Comparison of ENCODE assay signal across 17 cellular contexts in the genomic region with DNA sequence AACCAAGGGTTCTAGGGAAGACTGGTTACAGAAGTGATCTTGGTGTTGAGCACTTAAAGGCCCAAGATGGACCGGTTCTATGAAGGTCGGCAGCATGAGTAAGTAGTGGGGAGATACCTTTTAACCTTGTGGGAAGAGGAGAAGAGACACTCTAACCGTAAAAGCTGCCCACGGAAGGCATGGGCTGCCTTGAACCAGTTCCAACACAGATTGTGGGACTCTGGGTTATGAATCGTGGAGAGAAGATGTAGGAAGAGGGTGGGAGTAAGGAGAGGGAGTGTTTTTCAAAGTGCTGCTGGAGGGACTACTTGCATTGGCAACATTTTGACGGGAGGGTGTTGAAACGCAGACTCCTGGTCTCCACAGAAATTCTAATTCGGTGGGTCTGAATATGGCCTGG.
"Had no signal": no experiment of that assay in that cellular context is flagged by ENCODE, and none has a peak within 500 bp of the region (broad histone marks: within the 10 kb centered on the region; RNA-seq: fewer than 3 reads in every experiment).

No MANE protein-coding gene starts in this region.

- H3K4me3 ChIP-seq: gastrocnemius medialis, heart left ventricle, left lung, psoas muscle, stomach, vagina had no signal

- H3K27ac ChIP-seq: gastrocnemius medialis, heart left ventricle, left lung, psoas muscle, stomach, vagina had no signal

- H3K36me3 Mint-ChIP-seq: activated naive CD4-positive, alpha-beta T cell treated with anti-CD3 and anti-CD28 coated beads, Interleukin-2, amount 50 U/mL, for 24 hours had no signal

- ATAC-seq: esophagus mucosa, gastrocnemius medialis, heart left ventricle, left lung, psoas muscle, right cardiac atrium had no signal

- H3K4me1 Mint-ChIP-seq: nephron progenitor cell had no signal

- H3K27ac Mint-ChIP-seq: activated CD4-positive, alpha-beta memory T cell treated with anti-CD3 and anti-CD28 coated beads, Interleukin-2, amount 10 ng/mL, durations not matched to agents 7 days and 5 days; activated naive CD4-positive, alpha-beta T cell treated with anti-CD3 and anti-CD28 coated beads, Interleukin-2, amount 50 U/mL, for 24 hours; activated T-cell treated with anti-CD3 and anti-CD28 coated beads, Interleukin-2, amount 50 U/mL, for 24 hours; nephron progenitor cell; T-helper 1 cell treated with Interleukin-12 subunit alpha and Interleukin-12 subunit beta and Interleukin-4 antibody, amounts not matched to agents 30 μg/mL and 1 μg/mL, for 36 hours had no signal

- H3K27me3 ChIP-seq: gastrocnemius medialis, left lung, stomach, vagina had no signal

- H3K36me3 ChIP-seq: gastrocnemius medialis, heart left ventricle, left lung, stomach, vagina had no signal

- H3K9me3 ChIP-seq: gastrocnemius medialis, heart left ventricle, left lung, psoas muscle, stomach, vagina had no signal

- H3K4me1 ChIP-seq: gastrocnemius medialis, left lung, psoas muscle, stomach, vagina had no signal

- H3K9me3 Mint-ChIP-seq: activated CD4-positive, alpha-beta memory T cell treated with anti-CD3 and anti-CD28 coated beads, Interleukin-2, amount 10 ng/mL, durations not matched to agents 7 days and 5 days; activated naive CD4-positive, alpha-beta T cell treated with anti-CD3 and anti-CD28 coated beads, Interleukin-2, amount 50 U/mL, for 24 hours; activated T-cell treated with anti-CD3 and anti-CD28 coated beads, Interleukin-2, amount 50 U/mL, for 24 hours; nephron progenitor cell; T-helper 1 cell treated with Interleukin-12 subunit alpha and Interleukin-12 subunit beta and Interleukin-4 antibody, amounts not matched to agents 30 μg/mL and 1 μg/mL, for 36 hours had no signal

- DNase-seq: activated CD4-positive, alpha-beta memory T cell treated with anti-CD3 and anti-CD28 coated beads, Interleukin-2, amount 10 ng/mL, durations not matched to agents 7 days and 5 days; activated CD4-positive, CD25-positive, alpha-beta regulatory T cell treated with anti-CD3 and anti-CD28 coated beads, Interleukin-2, amount 50 U/mL, for 72 hours; activated T-cell treated with anti-CD3 and anti-CD28 coated beads, Interleukin-2, amount 50 U/mL, for 24 hours; amniotic stem cell; effector CD4-positive, alpha-beta T cell; gastrocnemius medialis; heart left ventricle; left lung; nephron progenitor cell; psoas muscle; right cardiac atrium; stomach; trophoblast cell had no signal

- H3K4me3 Mint-ChIP-seq: activated CD4-positive, alpha-beta memory T cell treated with anti-CD3 and anti-CD28 coated beads, Interleukin-2, amount 10 ng/mL, durations not matched to agents 7 days and 5 days; activated naive CD4-positive, alpha-beta T cell treated with anti-CD3 and anti-CD28 coated beads, Interleukin-2, amount 50 U/mL, for 24 hours; activated T-cell treated with anti-CD3 and anti-CD28 coated beads, Interleukin-2, amount 50 U/mL, for 24 hours; nephron progenitor cell had no signal

- H3K27me3 Mint-ChIP-seq: activated CD4-positive, alpha-beta memory T cell treated with anti-CD3 and anti-CD28 coated beads, Interleukin-2, amount 10 ng/mL, durations not matched to agents 7 days and 5 days; activated T-cell treated with anti-CD3 and anti-CD28 coated beads, Interleukin-2, amount 50 U/mL, for 24 hours had no signal
